ENCODE assay signal across 8 cellular contexts in genomic region chr20:28602001-28602400, GRCh38.
DNase-seq lines count a peak whose midpoint lies in the region; ATAC-seq and TF ChIP-seq lines count a peak whose summit lies in the region.
"Not testable (repeated sequence)": the region's sequence is repeated elsewhere in the genome, so short reads cannot be mapped to it uniquely, and the experiment has no call there.

No MANE protein-coding gene starts in this region.

- CTCF ChIA-PET in activated CD4-positive, alpha-beta memory T cell treated with anti-CD3 and anti-CD28 coated beads, Interleukin-2, amount 10 ng/mL, durations not matched to agents 7 days and 5 days (lab: Charles Lee): interaction anchor here (1.0 to 2.2 kb wide), 2 partner anchors 8 to 38 kb away, joined by 3 to 6 read pairs; no protein-coding TSS in a partner anchor
- CTCF ChIA-PET in MCF 10A (lab: Yijun Ruan, JAX): not testable (repeated sequence)

- ATAC-seq in right lobe of liver: not testable (repeated sequence)

- POLR2A ChIA-PET in activated CD4-positive, alpha-beta memory T cell treated with anti-CD3 and anti-CD28 coated beads, Interleukin-2, amount 10 ng/mL, durations not matched to agents 7 days and 5 days (lab: Charles Lee): interaction anchor here (1.7 kb wide), 1 partner anchor 8 kb away, joined by 7 read pairs; no protein-coding TSS in a partner anchor
- POLR2A ChIA-PET in MCF 10A (lab: Yijun Ruan, JAX): not testable (repeated sequence)

- peak overlapping the region in 5 of 7 donors; percentile 64 to 92 (median 81) for H3K27ac Mint-ChIP-seq in CD14-positive monocyte
- H3K27ac Mint-ChIP-seq in activated CD4-positive, alpha-beta memory T cell treated with anti-CD3 and anti-CD28 coated beads, Interleukin-2, amount 10 ng/mL, durations not matched to agents 7 days and 5 days: peak overlapping the region; percentile 83
- H3K27ac Mint-ChIP-seq in MCF 10A (ENCODE audit: low read depth, unreplicated experiment): peak overlapping the region; percentile 69
- not testable (repeated sequence) for H3K27ac Mint-ChIP-seq in progenitor cell of endocrine pancreas

- not testable (repeated sequence) for H3K36me3 ChIP-seq in right lobe of liver, tibial artery

- not testable (repeated sequence) for TF ChIP-seq POLR2A in right lobe of liver (IDR thresholded peaks at IDR 0.05)

- intact Hi-C loops in CD14-positive monocyte (cut with micrococcal nuclease); MCF 10A (cut with micrococcal nuclease); right lobe of liver (cut with DNase I); tibial artery (cut with DNase I; ENCODE audit: low total_unique reads): not testable (repeated sequence)

- peaks cover 15% of the 10 kb centered on the region for H3K4me1 Mint-ChIP-seq in CD14-positive monocyte
- peaks cover 26% of the 10 kb centered on the region for H3K4me1 Mint-ChIP-seq in activated CD4-positive, alpha-beta memory T cell treated with anti-CD3 and anti-CD28 coated beads, Interleukin-2, amount 10 ng/mL, durations not matched to agents 7 days and 5 days
- not testable (repeated sequence) for H3K4me1 Mint-ChIP-seq in MCF 10A (ENCODE audit: insufficient read depth, unreplicated experiment); progenitor cell of endocrine pancreas (ENCODE audit: low read depth)

- not testable (repeated sequence) for H3K27me3 ChIP-seq in right lobe of liver, tibial artery

- H3K27ac ChIP-seq in right lobe of liver (peak overlapping the region; percentile 44 to 62 (median 53)), tibial artery (peak overlapping the region; percentile 79 to 88)

- H3K4me3 ChIP-seq in LNCaP clone FGC (ENCODE audit: low read depth, low read length) (peak overlapping the region; percentile 69), fibroblast of pulmonary artery (replicated peaks; ENCODE audit: low read depth, low read length) (peak overlapping the region; percentile 77), right lobe of liver (peak overlapping the region; percentile 47 to 81 (median 78)), tibial artery (peak overlapping the region; percentile 81)

- 8% methylated on average over 7 of the region's 7 CpGs for WGBS in right lobe of liver (ENCODE audit: insufficient coverage, low coverage, low lambda C conversion rate, missing lambda C conversion rate)

- not testable (repeated sequence) for H3K4me1 ChIP-seq in right lobe of liver
- H3K4me1 ChIP-seq in tibial artery: peaks cover 0 to 14% (median 4%) of the 10 kb centered on the region in 4 donors

- not testable (repeated sequence) for DNase-seq in CD14-positive monocyte (ENCODE audit: low spot score); LNCaP clone FGC (ENCODE audit: low read depth); activated CD4-positive, alpha-beta memory T cell treated with anti-CD3 and anti-CD28 coated beads, Interleukin-2, amount 10 ng/mL, durations not matched to agents 7 days and 5 days; MCF 10A (ENCODE audit: unreplicated experiment); fibroblast of pulmonary artery (ENCODE audit: low read depth); right lobe of liver; progenitor cell of endocrine pancreas (ENCODE audit: low spot score, unreplicated experiment); tibial artery

- not testable (repeated sequence) for BruUV-seq in MCF 10A (replicated peaks; lab: Mats Ljungman, UMichigan)

- not testable (repeated sequence) for H3K9me3 ChIP-seq in right lobe of liver, tibial artery

- peaks cover 3 to 21% (median 6%) of the 10 kb centered on the region in 7 donors for H3K9me3 Mint-ChIP-seq in CD14-positive monocyte
- H3K9me3 Mint-ChIP-seq in activated CD4-positive, alpha-beta memory T cell treated with anti-CD3 and anti-CD28 coated beads, Interleukin-2, amount 10 ng/mL, durations not matched to agents 7 days and 5 days: not testable (repeated sequence)
- peaks cover 14% of the 10 kb centered on the region for H3K9me3 Mint-ChIP-seq in MCF 10A (ENCODE audit: unreplicated experiment)
- H3K9me3 Mint-ChIP-seq in progenitor cell of endocrine pancreas (ENCODE audit: low read depth): peaks cover 31% of the 10 kb centered on the region

- H3K36me3 Mint-ChIP-seq in CD14-positive monocyte; MCF 10A (ENCODE audit: insufficient read depth, unreplicated experiment); progenitor cell of endocrine pancreas (ENCODE audit: insufficient read depth): not testable (repeated sequence)
- peaks cover 18% of the 10 kb centered on the region for H3K36me3 Mint-ChIP-seq in activated CD4-positive, alpha-beta memory T cell treated with anti-CD3 and anti-CD28 coated beads, Interleukin-2, amount 10 ng/mL, durations not matched to agents 7 days and 5 days (ENCODE audit: low read depth)

- H3K4me3 Mint-ChIP-seq in CD14-positive monocyte: peak overlapping the region; percentile 95 to 96
- H3K4me3 Mint-ChIP-seq in activated CD4-positive, alpha-beta memory T cell treated with anti-CD3 and anti-CD28 coated beads, Interleukin-2, amount 10 ng/mL, durations not matched to agents 7 days and 5 days: peak overlapping the region; percentile 97
- H3K4me3 Mint-ChIP-seq in MCF 10A (ENCODE audit: unreplicated experiment): peak overlapping the region; percentile 84
- peak overlapping the region; percentile 76 for H3K4me3 Mint-ChIP-seq in progenitor cell of endocrine pancreas (ENCODE audit: low read depth)

- H3K27me3 Mint-ChIP-seq in CD14-positive monocyte (ENCODE audit: low read depth in 3 of 3); activated CD4-positive, alpha-beta memory T cell treated with anti-CD3 and anti-CD28 coated beads, Interleukin-2, amount 10 ng/mL, durations not matched to agents 7 days and 5 days; MCF 10A (ENCODE audit: insufficient read depth, unreplicated experiment); progenitor cell of endocrine pancreas: not testable (repeated sequence)

- TF ChIP-seq CTCF in CD14-positive monocyte (IDR thresholded peaks at IDR 0.05); LNCaP clone FGC (IDR thresholded peaks at IDR 0.05; ENCODE audit: control insufficient read depth, extremely low read depth, insufficient read depth); MCF 10A (IDR thresholded peaks at IDR 0.05; ENCODE audit: unreplicated experiment); fibroblast of pulmonary artery (IDR thresholded peaks at IDR 0.05; ENCODE audit: low read length, missing control alignments); right lobe of liver (IDR thresholded peaks at IDR 0.05); progenitor cell of endocrine pancreas (IDR thresholded peaks at IDR 0.05; ENCODE audit: unreplicated experiment); tibial artery (IDR thresholded peaks at IDR 0.05): not testable (repeated sequence)
